ENCODE assay signal across 8 cellular contexts in the genomic region with DNA sequence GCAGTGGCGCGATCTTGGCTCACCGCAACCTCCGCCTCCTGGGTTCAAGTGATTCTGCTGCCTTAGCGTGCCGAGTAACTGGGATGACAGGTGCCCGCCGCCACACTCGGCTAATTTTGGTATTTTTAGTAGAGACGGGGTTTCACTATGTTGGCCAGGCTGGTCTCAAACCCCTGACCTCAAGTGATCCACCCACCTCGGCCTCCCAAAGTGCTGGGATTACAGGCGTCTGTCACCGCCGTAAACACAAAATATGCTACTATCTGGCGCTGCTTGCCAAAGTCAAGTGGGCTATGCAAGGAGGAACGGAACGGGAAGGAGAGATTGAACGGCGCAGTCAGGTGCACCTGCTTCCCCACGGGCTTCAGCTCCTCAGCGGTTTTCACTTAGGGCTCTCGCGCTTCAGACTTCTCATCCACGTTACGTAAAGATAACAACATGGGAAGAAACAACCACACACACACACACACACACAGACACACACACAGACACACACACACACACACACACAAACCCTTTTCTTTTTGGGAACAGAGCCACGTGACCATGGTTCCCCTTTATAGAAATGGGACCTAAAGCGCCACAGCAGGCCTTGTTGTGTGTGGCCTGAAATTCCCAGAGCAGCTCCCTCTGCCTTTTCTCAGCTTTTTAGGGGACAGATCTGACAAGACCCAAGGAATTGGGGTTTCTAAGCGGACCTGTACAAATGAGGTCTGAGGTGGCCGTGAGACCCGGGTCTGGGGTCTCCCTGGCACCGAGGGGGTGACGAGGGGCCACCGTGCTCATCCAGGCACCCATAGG. TPM values are rescaled to one million over a fixed set of nuclear protein-coding genes. Genes with fewer than 3 reads are reported as not detected.
DNase-seq lines count a peak whose midpoint lies in the region; ATAC-seq and FAIRE-seq lines count a peak whose summit lies in the region.

No MANE protein-coding gene starts in this region.

- ATAC-seq in GM18870 (IDR thresholded peaks at IDR 0.05; ENCODE audit: unreplicated experiment) = peak; percentile 22
- ATAC-seq in GM18861 (IDR thresholded peaks at IDR 0.05; ENCODE audit: unreplicated experiment) = no peak

- no peaks in the 10 kb centered on the region for H3K9me3 ChIP-seq in SJCRH30 (replicated peaks)

- no peaks in the 10 kb centered on the region for H3K36me3 ChIP-seq in SJCRH30

- no peaks in the 10 kb centered on the region for H3K27me3 ChIP-seq in SJCRH30

- no peak for FAIRE-seq in HTR-8/SVneo (lab: Jason Lieb, UNC)

- DNase-seq in KBM-7 (peak; percentile 95), mesenteric fat pad (ENCODE audit: low spot score) (peak; percentile 59), cerebellum (ENCODE audit: low spot score) (no peak), SJCRH30 (no peak), HTR-8/SVneo (ENCODE audit: insufficient read length, low spot score) (no peak)
- peak; percentile 78 for DNase-seq in activated CD8-positive, alpha-beta memory T cell treated with anti-CD3 and anti-CD28 coated beads for 24 hours

- in situ Hi-C loops in KBM-7 (cut with MboI; ENCODE audit: low pct_unique_long_range_greater_than_20kb, low sequenced_read_pairs) = no loop called here

- no peaks in the 10 kb centered on the region for H3K4me1 ChIP-seq in SJCRH30

- no peak overlapping the region for H3K27ac ChIP-seq in SJCRH30

- H3K4me3 ChIP-seq in SJCRH30 = no peak overlapping the region

RNA-seq across cellular contexts. Expression of a gene that starts 1.5 kb away (rescaled TPM):
- 2.5 TPM for total RNA-seq in mesenteric fat pad
- 0.09 TPM for total RNA-seq in cerebellum
- 0.05 and 0.08 TPM in 2 replicates for total RNA-seq in SJCRH30 (2014; rRNA removed; shearing (Covaris generic))

RNA-seq across cellular contexts. Expression of a gene that starts 56.0 kb away (rescaled TPM):
- total RNA-seq in mesenteric fat pad = 31.4 TPM
- total RNA-seq in cerebellum = 13.5 TPM
- total RNA-seq in SJCRH30 (2014; rRNA removed; shearing (Covaris generic)) = 25.7 and 28.4 TPM in 2 replicates

Comparison
In these comparisons a context has a peak if more than half of its experiments do, and no peak if none do; other contexts are left out.
1. DNase-seq: peak in KBM-7 (single experiment), activated CD8-positive, alpha-beta memory T cell treated with anti-CD3 and anti-CD28 coated beads for 24 hours (single experiment) and mesenteric fat pad (single experiment); none in cerebellum (single experiment), SJCRH30 (0 of 2) and HTR-8/SVneo (single experiment).